ENCODE assay signal across 8 cellular contexts in the genomic region with DNA sequence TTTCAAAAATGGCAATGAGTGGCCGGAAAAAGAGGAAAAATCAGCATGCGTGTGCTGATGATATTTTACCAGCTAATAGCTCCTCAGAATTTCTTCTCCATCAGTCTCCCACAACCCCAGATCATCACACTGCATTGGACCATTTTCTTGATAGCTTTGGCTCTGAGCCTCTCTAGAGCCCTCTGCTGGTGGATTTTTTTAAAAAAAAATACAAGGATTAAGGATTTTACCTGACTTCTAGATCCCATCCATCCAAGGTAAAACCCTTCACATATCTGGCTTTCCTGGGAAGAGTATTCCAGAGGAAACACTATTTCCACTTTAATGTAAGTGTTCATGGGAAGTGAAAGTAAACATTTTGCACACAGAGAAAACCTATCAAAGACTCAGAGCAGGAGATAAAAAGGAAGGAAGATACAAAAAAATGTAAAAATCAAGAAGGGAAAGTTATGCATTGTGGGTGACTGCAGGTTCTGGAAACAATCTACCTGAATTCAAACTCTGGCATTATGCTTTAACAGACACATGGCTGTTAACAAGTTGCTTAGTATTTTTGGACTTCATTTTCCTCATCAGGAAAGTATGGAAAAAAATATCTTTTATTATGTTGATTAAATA.
DNase-seq lines count a peak whose midpoint lies in the region; ATAC-seq and TF ChIP-seq lines count a peak whose summit lies in the region.

No MANE protein-coding gene starts in this region.

- no peak for TF ChIP-seq POLR2A in right lobe of liver (IDR thresholded peaks at IDR 0.05)

- H3K9me3 ChIP-seq in right lobe of liver, result no peaks in the 10 kb centered on the region

- ATAC-seq in HG03342 (IDR thresholded peaks at IDR 0.05; ENCODE audit: unreplicated experiment) (peak; percentile 49), right lobe of liver (peak; percentile 69 to 86 (median 72)), GM19467 (IDR thresholded peaks at IDR 0.05; ENCODE audit: unreplicated experiment) (no peak)

- intact Hi-C loops in right lobe of liver (cut with DNase I), result no loop called here

- H3K27ac ChIP-seq in right lobe of liver, result no peak overlapping the region

- DNase-seq in D341Med (ENCODE audit: low spot score) (peak; percentile 36), amniotic epithelial cell (ENCODE audit: low read depth) (peak; percentile 20), right lobe of liver (no peak), NCI-H2029 treated with DMSO at 0.1 percent for 48 hours (lab: John Stamatoyannopoulos, UW) (no peak)
- no peak for DNase-seq in NK-92 treated with Interleukin-12 subunit alpha and Interleukin-12 subunit beta, amount 100 ng/mL, for 24 hours (lab: John Stamatoyannopoulos, UW)
- no peak for DNase-seq in activated CD4-positive, CD25-positive, alpha-beta regulatory T cell (lab: John Stamatoyannopoulos, UW)

- WGBS in right lobe of liver (ENCODE audit: insufficient coverage, low coverage, low lambda C conversion rate, missing lambda C conversion rate), result 53% methylated on average over 2 of the region's 2 CpGs

- no peak overlapping the region for H3K4me3 ChIP-seq in right lobe of liver

- H3K4me1 ChIP-seq in right lobe of liver, result no peaks in the 10 kb centered on the region

- H3K36me3 ChIP-seq in right lobe of liver, result no peaks in the 10 kb centered on the region

- TF ChIP-seq CTCF in right lobe of liver (IDR thresholded peaks at IDR 0.05), result peak; percentile 45 to 63 (median 54)

- H3K27me3 ChIP-seq in right lobe of liver, result no peaks in the 10 kb centered on the region

Comparison
In these comparisons a context has a peak if more than half of its experiments do, and no peak if none do; other contexts are left out.
1. DNase-seq: peak in D341Med (single experiment) and amniotic epithelial cell (single experiment); none in right lobe of liver (0 of 3), NCI-H2029 treated with DMSO at 0.1 percent for 48 hours (single experiment), NK-92 treated with Interleukin-12 subunit alpha and Interleukin-12 subunit beta, amount 100 ng/mL, for 24 hours (single experiment) and activated CD4-positive, CD25-positive, alpha-beta regulatory T cell (0 of 4).